ENCODE assay signal across 11 cellular contexts in genomic region chr12:122851820-122852219, GRCh38. TPM values are rescaled to one million over a fixed set of nuclear protein-coding genes. Genes with fewer than 3 reads are reported as not detected.
A peak's percentile ranks its signal among the peaks of the same experiment; 100 is the strongest.
DNase-seq lines count a peak whose midpoint lies in the region; ATAC-seq, FAIRE-seq and TF ChIP-seq lines count a peak whose summit lies in the region.
"Had no signal": no experiment of that assay in that cellular context is flagged by ENCODE, and none has a peak within 500 bp of the region (broad histone marks: within the 10 kb centered on the region; RNA-seq: fewer than 3 reads in every experiment).

No MANE protein-coding gene starts in this region.

- H3K4me3 ChIP-seq in right atrium auricular region: no peak overlapping the region

- peaks cover 0 to 51% of the 10 kb centered on the region in 2 donors for H3K4me1 ChIP-seq in right atrium auricular region

- no peak for TF ChIP-seq CTCF in right atrium auricular region (IDR thresholded peaks at IDR 0.05)
- TF ChIP-seq CTCF in D721Med (IDR thresholded peaks at IDR 0.05; ENCODE audit: insufficient read depth, missing control alignments): no peak

- peak overlapping the region; percentile 47 to 74 for H3K27ac ChIP-seq in right atrium auricular region

- no peak for ATAC-seq in HG03280 (IDR thresholded peaks at IDR 0.05; ENCODE audit: unreplicated experiment)

- H3K27me3 ChIP-seq in right atrium auricular region: no peaks in the 10 kb centered on the region

- no peaks in the 10 kb centered on the region for H3K9me3 ChIP-seq in right atrium auricular region

- no peak for FAIRE-seq in D721Med (lab: Jason Lieb, UNC)
- FAIRE-seq: colon had no signal

- DNase-seq in HCEC 1CT (peak; percentile 91), astrocyte of the hippocampus (ENCODE audit: low read depth, low spot score) (peak; percentile 88), right atrium auricular region (ENCODE audit: low spot score) (no peak), superior temporal gyrus (ENCODE audit: extremely low spot score) (peak; percentile 65), NCI-H2171 treated with DMSO at 0.1 percent for 48 hours (lab: John Stamatoyannopoulos, UW) (no peak), D721Med (ENCODE audit: insufficient read length, low spot score) (no peak), NOMO-1 treated with dmso at 0.1 percent for 144 hours (lab: John Stamatoyannopoulos, UW; ENCODE audit: unreplicated experiment) (no peak)
- DNase-seq: activated CD4-positive, alpha-beta T cell treated with anti-CD3 and anti-CD28 coated beads, Interleukin-2, amount 50 U/mL, for 4 hours; mesendoderm had no signal

- H3K36me3 ChIP-seq in right atrium auricular region: peaks cover 20% of the 10 kb centered on the region

RNA-seq across cellular contexts. Expression of gene HIP1R, which starts 16.6 kb away (rescaled TPM):
- 10 to 100 TPM; 32.4 to 43.8 TPM for total RNA-seq in right atrium auricular region

RNA-seq across cellular contexts. Expression of gene VPS37B, which starts 44.1 kb away (rescaled TPM):
- 10 to 100 TPM; 28.5 to 41.1 TPM for total RNA-seq in right atrium auricular region

Comparison
In these comparisons a context has a peak if more than half of its experiments do, and no peak if none do; other contexts are left out.
1. DNase-seq: peak in HCEC 1CT (single experiment), astrocyte of the hippocampus (single experiment) and superior temporal gyrus (single experiment); none in right atrium auricular region (single experiment), NCI-H2171 treated with DMSO at 0.1 percent for 48 hours (single experiment), D721Med (single experiment) and NOMO-1 treated with dmso at 0.1 percent for 144 hours (single experiment).